ENCODE assay signal across 8 cellular contexts in genomic region chr11:118010738-118011461, GRCh38. TPM values are rescaled to one million over a fixed set of nuclear protein-coding genes. Genes with fewer than 3 reads are reported as not detected.
DNase-seq lines count a peak whose midpoint lies in the region; ATAC-seq and TF ChIP-seq lines count a peak whose summit lies in the region.

No MANE protein-coding gene starts in this region.

- H3K36me3 ChIP-seq in esophagus (ENCODE audit: control insufficient read depth in 2 of 2, insufficient read depth in 2 of 2, low read length in 1 of 2) (no peaks in the 10 kb centered on the region), BE2C (no peaks in the 10 kb centered on the region)

- peak overlapping the region; percentile 35 to 53 for H3K4me3 Mint-ChIP-seq in stimulated activated naive B cell treated with anti-CD40 and anti-IgM and Interleukin-4, amounts not matched to agents 10 μg/mL and 1 μg/mL and 100 μg/mL, for 72 hours
- H3K4me3 Mint-ChIP-seq in MCF 10A (ENCODE audit: unreplicated experiment) = no peak overlapping the region

- H3K9me3 ChIP-seq in esophagus (ENCODE audit: control insufficient read depth in 2 of 2, insufficient read depth in 1 of 2, low read depth in 1 of 2, low read length in 1 of 2) = no peaks in the 10 kb centered on the region
- H3K9me3 ChIP-seq in BE2C = no peaks in the 10 kb centered on the region

- H3K4me1 ChIP-seq in esophagus (ENCODE audit: control insufficient read depth in 2 of 2, insufficient read depth in 2 of 2, low read length in 1 of 2) (peaks cover 0 to 22% of the 10 kb centered on the region in 2 donors), BE2C (no peaks in the 10 kb centered on the region)

- H3K27me3 Mint-ChIP-seq in stimulated activated naive B cell treated with anti-CD40 and anti-IgM and Interleukin-4, amounts not matched to agents 10 μg/mL and 1 μg/mL and 100 μg/mL, for 72 hours = no peaks in the 10 kb centered on the region
- H3K27me3 Mint-ChIP-seq in MCF 10A (ENCODE audit: insufficient read depth, unreplicated experiment) = peaks cover 2% of the 10 kb centered on the region

- ATAC-seq in GM21390 (IDR thresholded peaks at IDR 0.05; ENCODE audit: unreplicated experiment) = peak; percentile 73
- ATAC-seq in stimulated activated naive B cell treated with anti-CD40 and anti-IgM and Interleukin-4, amounts not matched to agents 10 μg/mL and 1 μg/mL and 100 μg/mL, for 72 hours (replicated peaks) = peak; percentile 80 to 85

- TF ChIP-seq CTCF in GM12864 (IDR thresholded peaks at IDR 0.05; ENCODE audit: low read depth, low read length, missing control alignments) (no peak), HL-60 (IDR thresholded peaks at IDR 0.05; ENCODE audit: insufficient read depth, low read length) (no peak), BE2C (IDR thresholded peaks at IDR 0.05; ENCODE audit: low read depth, low read length) (no peak), MCF 10A (IDR thresholded peaks at IDR 0.05; ENCODE audit: unreplicated experiment) (no peak)

- no peak overlapping the region for H3K4me3 ChIP-seq in GM12864 (ENCODE audit: low read depth, low read length)
- no peak overlapping the region for H3K4me3 ChIP-seq in HL-60 (replicated peaks; ENCODE audit: insufficient read depth, low read length)
- no peak overlapping the region for H3K4me3 ChIP-seq in esophagus (ENCODE audit: low read depth in 1 of 2, low read length in 2 of 2)
- H3K4me3 ChIP-seq in BE2C (ENCODE audit: low read depth, low read length) = no peak overlapping the region

- peaks cover 5 to 7% of the 10 kb centered on the region in 2 donors for H3K9me3 Mint-ChIP-seq in stimulated activated naive B cell treated with anti-CD40 and anti-IgM and Interleukin-4, amounts not matched to agents 10 μg/mL and 1 μg/mL and 100 μg/mL, for 72 hours
- no peaks in the 10 kb centered on the region for H3K9me3 Mint-ChIP-seq in MCF 10A (ENCODE audit: unreplicated experiment)

- WGBS in esophagus, 2 donors = 46 to 68% methylated on average over 21 of the region's 21 CpGs

- H3K27ac ChIP-seq in HL-60 (replicated peaks) = peak overlapping the region; percentile 58
- H3K27ac ChIP-seq in esophagus (ENCODE audit: low read depth in 2 of 2, low read length in 1 of 2) = peak overlapping the region; percentile 24 to 55

- POLR2A ChIA-PET in MCF 10A (lab: Yijun Ruan, JAX) = interaction anchor here (1.3 kb wide), 1 partner anchor 27 kb away, joined by 3 read pairs; no protein-coding TSS in a partner anchor

- CTCF ChIA-PET in MCF 10A (lab: Yijun Ruan, JAX) = no interaction called here

- peaks cover 10 to 21% of the 10 kb centered on the region in 2 donors for H3K36me3 Mint-ChIP-seq in stimulated activated naive B cell treated with anti-CD40 and anti-IgM and Interleukin-4, amounts not matched to agents 10 μg/mL and 1 μg/mL and 100 μg/mL, for 72 hours
- no peaks in the 10 kb centered on the region for H3K36me3 Mint-ChIP-seq in MCF 10A (ENCODE audit: insufficient read depth, unreplicated experiment)

- no TSS peak for BruUV-seq in MCF 10A (replicated peaks; lab: Mats Ljungman, UMichigan)

- peak overlapping the region; percentile 90 for H3K27ac Mint-ChIP-seq in stimulated activated naive B cell treated with anti-CD40 and anti-IgM and Interleukin-4, amounts not matched to agents 10 μg/mL and 1 μg/mL and 100 μg/mL, for 72 hours
- no peak overlapping the region for H3K27ac Mint-ChIP-seq in MCF 10A (ENCODE audit: low read depth, unreplicated experiment)

- peaks cover 77 to 100% of the 10 kb centered on the region in 2 donors for H3K4me1 Mint-ChIP-seq in stimulated activated naive B cell treated with anti-CD40 and anti-IgM and Interleukin-4, amounts not matched to agents 10 μg/mL and 1 μg/mL and 100 μg/mL, for 72 hours
- H3K4me1 Mint-ChIP-seq in MCF 10A (ENCODE audit: insufficient read depth, unreplicated experiment) = peaks cover 8% of the 10 kb centered on the region

- H3K27me3 ChIP-seq in HL-60 (ENCODE audit: insufficient read depth, poor library complexity, severe bottlenecking) (no peaks in the 10 kb centered on the region), esophagus (ENCODE audit: control insufficient read depth in 1 of 2, insufficient read depth in 2 of 2, low read length in 2 of 2) (no peaks in the 10 kb centered on the region), BE2C (peaks cover 15% of the 10 kb centered on the region)

- intact Hi-C loops in MCF 10A (cut with micrococcal nuclease) = no loop called here

- DNase-seq in GM12864 (ENCODE audit: low read depth) = peak; percentile 82
- DNase-seq in HL-60 (ENCODE audit: low read depth in 1 of 2, low spot score in 1 of 2) = peak; percentile 78 to 89
- DNase-seq in stimulated activated naive B cell treated with anti-CD40 and anti-IgM and Interleukin-4, amounts not matched to agents 10 μg/mL and 1 μg/mL and 100 μg/mL, for 72 hours = peak; percentile 92
- no peak for DNase-seq in activated CD4-positive, alpha-beta T cell treated with anti-CD3 and anti-CD28 coated beads for 4 hours
- DNase-seq in BE2C = no peak
- DNase-seq in MCF 10A (ENCODE audit: unreplicated experiment) = no peak

RNA-seq across cellular contexts. Expression of gene IL10RA, which starts 24.7 kb away (rescaled TPM):
- 1 to 10 TPM; 2.0 to 2.2 TPM for polyA plus RNA-seq in esophagus
- 0.32 TPM for polyA plus RNA-seq in BE2C (2012; ENCODE audit: insufficient read depth, insufficient read length, low read depth)
- not detected in 2 replicates for total RNA-seq in MCF 10A (2022)

Comparison
In these comparisons a context has a peak if more than half of its experiments do, and no peak if none do; other contexts are left out.
1. DNase-seq: peak in GM12864 (single experiment), HL-60 (2 of 2) and stimulated activated naive B cell treated with anti-CD40 and anti-IgM and Interleukin-4, amounts not matched to agents 10 μg/mL and 1 μg/mL and 100 μg/mL, for 72 hours (single experiment); none in activated CD4-positive, alpha-beta T cell treated with anti-CD3 and anti-CD28 coated beads for 4 hours (0 of 2), BE2C (single experiment) and MCF 10A (single experiment).